20 cellular contexts compared by ENCODE assay signal in the genomic region with DNA sequence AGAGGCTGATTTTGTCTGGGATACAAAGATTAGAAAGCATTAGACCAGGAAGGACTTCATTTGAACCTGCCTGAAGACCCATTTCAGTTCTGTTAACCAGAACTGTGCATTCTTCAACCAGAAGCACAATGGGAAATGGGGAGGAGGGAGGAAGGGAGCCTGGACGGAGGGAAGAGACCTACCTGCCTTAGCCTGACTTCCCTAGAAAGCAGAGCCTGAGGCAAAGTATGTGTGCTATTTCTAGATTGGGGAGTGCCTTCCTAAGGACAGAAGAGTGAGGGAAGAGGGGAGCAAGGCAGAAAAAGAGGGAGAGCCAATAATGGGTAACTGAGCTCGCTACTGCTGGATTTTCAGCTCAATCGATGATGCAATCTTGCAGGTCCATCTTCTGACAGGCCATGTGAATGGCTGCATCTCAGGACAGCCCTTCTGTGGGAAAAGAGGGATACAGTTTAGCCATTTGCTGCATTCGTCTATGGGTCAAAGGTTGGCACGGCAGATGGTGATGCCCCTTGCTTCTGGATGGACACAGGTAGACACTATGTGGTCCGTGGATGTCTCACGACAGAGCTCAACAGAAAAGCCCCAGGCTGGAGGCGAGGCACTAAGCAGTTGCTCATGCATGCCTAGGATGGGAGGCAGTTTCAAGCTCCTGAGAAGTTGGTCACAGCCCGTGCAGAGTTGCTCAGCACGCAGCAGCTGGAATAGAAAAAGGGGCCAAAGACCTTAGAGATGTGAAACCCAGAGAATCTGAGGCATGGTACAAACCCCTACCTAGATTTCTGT.
A peak's percentile ranks its signal among the peaks of the same experiment; 100 is the strongest.
DNase-seq lines count a peak whose midpoint lies in the region; ATAC-seq, FAIRE-seq and TF ChIP-seq lines count a peak whose summit lies in the region.
"Had no signal": no experiment of that assay in that cellular context is flagged by ENCODE, and none has a peak within 500 bp of the region (broad histone marks: within the 10 kb centered on the region; RNA-seq: fewer than 3 reads in every experiment).

No MANE protein-coding gene starts in this region.

- no CpG with 5 or more reads among the region's 10 CpGs for WGBS in H9 (ENCODE audit: extremely low coverage, insufficient read length, low lambda C conversion rate)
- WGBS in H1 (ENCODE audit: extremely low coverage in 1 of 2, insufficient coverage in 1 of 2, insufficient read length in 1 of 2, insufficient replicate concordance in 2 of 2, low coverage in 1 of 2, low lambda C conversion rate in 2 of 2, missing lambda C conversion rate in 1 of 2), 2 experiments, result 95% methylated on average over 10 of the region's 10 CpGs; no CpG with 5 or more reads in 1 of the 2 experiments
- WGBS in SK-N-SH (ENCODE audit: low lambda C conversion rate), result 82% methylated on average over 8 of the region's 10 CpGs

- H2AFZ ChIP-seq in H9 (ENCODE audit: low read length), result no peak overlapping the region
- peak overlapping the region; percentile 72; the same call in 1 of the 2 replicates for H2AFZ ChIP-seq in H1 (ENCODE audit: low read length)
- no peak overlapping the region for H2AFZ ChIP-seq in neural progenitor cell (replicated peaks)
- H2AFZ ChIP-seq in SK-N-SH (ENCODE audit: low read depth), result no peak overlapping the region

- POLR2A ChIA-PET in H1 (lab: Charles Lee; ENCODE audit: partially characterized antibody) (interaction anchor here (1.4 kb wide), 1 partner anchor 26 kb away, joined by 3 read pairs; no protein-coding TSS in a partner anchor), SK-N-SH (lab: Yijun Ruan, JAX) (no interaction called here)

- H2BK15ac ChIP-seq in H9 (ENCODE audit: low read depth, low read length) (no peak overlapping the region), H1 (ENCODE audit: low read length) (peak overlapping the region; percentile 48; the same call in 1 of the 2 replicates)

- no peak overlapping the region for H3K4me3 Mint-ChIP-seq in H9
- H3K4me3 Mint-ChIP-seq in neural progenitor cell, result no peak overlapping the region
- H3K4me3 Mint-ChIP-seq: CD8-positive, alpha-beta T cell had no signal

- H3K4me1 Mint-ChIP-seq in H9 (peaks cover 11 to 15% of the 10 kb centered on the region in 2 experiments), neural progenitor cell (peaks cover 13% of the 10 kb centered on the region)

- peak; percentile 23 for DNase-seq in ELF-1 (ENCODE audit: low read depth, low spot score)
- DNase-seq in H9, result no peak
- DNase-seq in H1 (ENCODE audit: low read depth in 1 of 2, low spot score in 2 of 2), result no peak
- DNase-seq in neural progenitor cell (ENCODE audit: low spot score), result no peak
- no peak for DNase-seq in SK-N-SH
- no peak for DNase-seq in HCEC 1CT
- DNase-seq: BE2C; CD8-positive, alpha-beta T cell; COR-L47; DMS153; DMS79 treated with DMSO at 0.1 percent for 48 hours; EL; GDM1; KG1 had no signal

- no peak overlapping the region for H2BK20ac ChIP-seq in H9 (ENCODE audit: low read depth, low read length, poor library complexity, severe bottlenecking)
- peak overlapping the region; percentile 51; the same call in 1 of the 2 replicates for H2BK20ac ChIP-seq in H1 (ENCODE audit: low read length)

- H3K36me3 ChIP-seq in H1 (ENCODE audit: control insufficient read depth in 2 of 4, insufficient read depth in 4 of 4, low read length in 3 of 4) (no peaks in the 10 kb centered on the region), neural progenitor cell (no peaks in the 10 kb centered on the region), SK-N-SH (replicated peaks in 1 of 2; ENCODE audit: control insufficient read depth in 1 of 2, insufficient read depth in 2 of 2, low read length in 1 of 2) (no peaks in the 10 kb centered on the region)
- H3K36me3 ChIP-seq: BE2C had no signal

- H2BK12ac ChIP-seq in H9 (ENCODE audit: insufficient read length, low read depth, low read length) (no peak overlapping the region), H1 (ENCODE audit: low read depth, low read length) (peak overlapping the region; percentile 91)

- no peak overlapping the region; a peak in 1 of 7 replicates for H3K27ac Mint-ChIP-seq in H9
- peak overlapping the region; percentile 3 for H3K27ac Mint-ChIP-seq in neural progenitor cell
- H3K27ac Mint-ChIP-seq: CD8-positive, alpha-beta T cell had no signal

- H4K91ac ChIP-seq in H9 (ENCODE audit: insufficient read length, low read depth, low read length), result no peak overlapping the region
- H4K91ac ChIP-seq in H1 (replicated peaks; ENCODE audit: insufficient read length, low read length), result no peak overlapping the region

- no peak for ATAC-seq in HG03378 (IDR thresholded peaks at IDR 0.05; ENCODE audit: unreplicated experiment)
- ATAC-seq: A549; CD8-positive, alpha-beta T cell had no signal

- H2BK120ac ChIP-seq in H9 (ENCODE audit: low read depth, low read length, poor library complexity, severe bottlenecking) (no peak overlapping the region), H1 (replicated peaks; ENCODE audit: low read depth, low read length) (no peak overlapping the region)

- H3K9me2 ChIP-seq in SK-N-SH, result no peaks in the 10 kb centered on the region

- H3K4me3 ChIP-seq in H1 (ENCODE audit: extremely low read depth in 1 of 4, insufficient read depth in 2 of 4, low read depth in 3 of 4, low read length in 4 of 4), result no peak overlapping the region
- no peak overlapping the region for H3K4me3 ChIP-seq in neural progenitor cell
- no peak overlapping the region for H3K4me3 ChIP-seq in SK-N-SH (ENCODE audit: low read depth in 2 of 2, low read length in 1 of 2)
- H3K4me3 ChIP-seq: A549 had no signal

- H3K27me3 ChIP-seq in H9 (ENCODE audit: insufficient read depth, low read length) (no peaks in the 10 kb centered on the region), H1 (replicated peaks in 1 of 4; ENCODE audit: control insufficient read depth in 3 of 4, extremely low read depth in 1 of 4, insufficient read depth in 3 of 4, low read length in 3 of 4) (no peaks in the 10 kb centered on the region), neural progenitor cell (no peaks in the 10 kb centered on the region), SK-N-SH (ENCODE audit: insufficient read depth) (no peaks in the 10 kb centered on the region; the same call in 1 of the 2 replicates)
- H3K27me3 ChIP-seq: BE2C had no signal

- no peak overlapping the region for H4K8ac ChIP-seq in H9 (replicated peaks; ENCODE audit: insufficient read length, low read depth, low read length)
- H4K8ac ChIP-seq in H1 (ENCODE audit: extremely low read depth, insufficient read depth, low read length), result no peak overlapping the region

- FAIRE-seq in H1 (lab: Jason Lieb, UNC), result no peak
- FAIRE-seq: A549, D721Med, GM12892, HTR-8/SVneo had no signal

- H3K23ac ChIP-seq in H9 (ENCODE audit: insufficient read length, low read depth, low read length) (no peak overlapping the region), H1 (ENCODE audit: insufficient read length) (no peak overlapping the region)

- no peaks in the 10 kb centered on the region for H3K23me2 ChIP-seq in H9 (ENCODE audit: insufficient read length, low read depth, low read length, poor library complexity, severe bottlenecking)
- H3K23me2 ChIP-seq in H1 (ENCODE audit: low read depth, low read length), result peaks cover 4% of the 10 kb centered on the region; the same call in 1 of the 2 replicates

- no peaks in the 10 kb centered on the region for H3K9me3 ChIP-seq in H9 (ENCODE audit: control insufficient read depth, low read depth, low read length)
- H3K9me3 ChIP-seq in H1 (ENCODE audit: insufficient read depth in 2 of 2, low read depth in 1 of 2, low read length in 1 of 2), result no peaks in the 10 kb centered on the region
- no peaks in the 10 kb centered on the region for H3K9me3 ChIP-seq in neural progenitor cell (ENCODE audit: low read depth)
- no peaks in the 10 kb centered on the region for H3K9me3 ChIP-seq in SK-N-SH
- H3K9me3 ChIP-seq: A549, BE2C had no signal

- no peak for TF ChIP-seq POLR2A in H1 (IDR thresholded peaks at IDR 0.05; ENCODE audit: control extremely low read depth in 1 of 2, low read depth in 2 of 2, low read length in 2 of 2)

- H3F3A ChIP-seq in neural progenitor cell (ENCODE audit: low read depth) (no peaks in the 10 kb centered on the region), SK-N-SH (replicated peaks; ENCODE audit: insufficient read depth) (peaks cover 7% of the 10 kb centered on the region)

- no peak overlapping the region for H3K18ac ChIP-seq in H9 (ENCODE audit: insufficient read length, low read depth, low read length)
- peak overlapping the region; percentile 13; the same call in 1 of the 2 replicates for H3K18ac ChIP-seq in H1 (ENCODE audit: extremely low read depth, low read length)

- CTCF ChIA-PET in H1 (lab: Charles Lee; ENCODE audit: partially characterized antibody), result interaction anchor here (0.9 to 1.1 kb wide), 3 partner anchors 57 to 159 kb away, joined by 3 to 4 read pairs (median 3); no protein-coding TSS in a partner anchor
- CTCF ChIA-PET in SK-N-SH (lab: Yijun Ruan, JAX), result no interaction called here

- peak overlapping the region; percentile 50; the same call in 1 of the 2 replicates for H3K14ac ChIP-seq in H9 (ENCODE audit: insufficient read depth, low read length)
- H3K14ac ChIP-seq in H1 (ENCODE audit: insufficient read length), result no peak overlapping the region

- H3K4me1 ChIP-seq in H9 (ENCODE audit: insufficient read depth, low read length) (no peaks in the 10 kb centered on the region; the same call in 1 of the 2 replicates), H1 (replicated peaks in 1 of 4; ENCODE audit: control insufficient read depth in 3 of 4, insufficient read depth in 4 of 4, low read length in 3 of 4) (peaks cover 0 to 4% (median 2%) of the 10 kb centered on the region in 4 experiments; a peak in 2 of 7 replicates), neural progenitor cell (peaks cover 3% of the 10 kb centered on the region), SK-N-SH (ENCODE audit: control insufficient read depth in 1 of 2, insufficient read depth in 2 of 2, low read depth in 1 of 2, low read length in 1 of 2) (peaks cover 12 to 16% of the 10 kb centered on the region in 2 experiments; a peak in 3 of 4 replicates)

- no peak for TF ChIP-seq EP300 in H1 (IDR thresholded peaks at IDR 0.05; ENCODE audit: borderline replicate concordance in 1 of 2, low read depth in 2 of 2, low read length in 2 of 2)
- no peak for TF ChIP-seq EP300 in SK-N-SH (IDR thresholded peaks at IDR 0.05; ENCODE audit: borderline replicate concordance in 1 of 2, low read depth in 1 of 2, low read length in 1 of 2)

- H3K9me3 Mint-ChIP-seq in H9 (no peaks in the 10 kb centered on the region; a peak in 1 of 5 replicates), neural progenitor cell (peaks cover 4% of the 10 kb centered on the region)
- H3K9me3 Mint-ChIP-seq: CD8-positive, alpha-beta T cell had no signal

- H3K79me2 ChIP-seq in H9 (ENCODE audit: insufficient read depth, low read length), result no peaks in the 10 kb centered on the region
- no peaks in the 10 kb centered on the region for H3K79me2 ChIP-seq in H1 (ENCODE audit: control insufficient read depth in 1 of 2, insufficient read depth in 2 of 2, low read length in 2 of 2)
- H3K79me2 ChIP-seq in neural progenitor cell (ENCODE audit: low read depth), result no peaks in the 10 kb centered on the region
- no peaks in the 10 kb centered on the region for H3K79me2 ChIP-seq in SK-N-SH (ENCODE audit: insufficient read depth)

- no peak overlapping the region for H3T11ph ChIP-seq in H9 (ENCODE audit: low read length)

- H3K4ac ChIP-seq in H9 (ENCODE audit: low read depth, low read length), result no peak overlapping the region
- H3K4ac ChIP-seq in H1 (replicated peaks; ENCODE audit: insufficient read length, low read depth, low read length), result no peak overlapping the region

- no peak overlapping the region for H3K27ac ChIP-seq in H9 (ENCODE audit: insufficient read length, low read depth, low read length)
- no peak overlapping the region for H3K27ac ChIP-seq in H1 (ENCODE audit: low read depth, low read length)
- no peak overlapping the region for H3K27ac ChIP-seq in neural progenitor cell
- H3K27ac ChIP-seq in SK-N-SH (ENCODE audit: low read depth in 2 of 2, low read length in 1 of 2), result no peak overlapping the region
- H3K27ac ChIP-seq: A549, C4-2B had no signal

- no peak overlapping the region for H3K9ac ChIP-seq in H9 (ENCODE audit: extremely low read depth, insufficient read length, low read length)
- H3K9ac ChIP-seq in H1 (replicated peaks in 1 of 4; ENCODE audit: extremely low read depth in 1 of 4, low read depth in 3 of 4, low read length in 3 of 4), result no peak overlapping the region
- no peak overlapping the region for H3K9ac ChIP-seq in neural progenitor cell
- H3K9ac ChIP-seq in SK-N-SH, result no peak overlapping the region

- H3K79me1 ChIP-seq in H9 (ENCODE audit: insufficient read depth, low read depth, low read length, poor library complexity, severe bottlenecking), result no peaks in the 10 kb centered on the region
- H3K79me1 ChIP-seq in H1 (ENCODE audit: low read depth, low read length), result no peaks in the 10 kb centered on the region

- H4K5ac ChIP-seq in H9 (ENCODE audit: insufficient read length, low read depth, low read length) (no peak overlapping the region), H1 (ENCODE audit: insufficient read length, low read depth, low read length) (no peak overlapping the region)

- H3K27me3 Mint-ChIP-seq in H9 (ENCODE audit: low read depth) (peaks cover 6% of the 10 kb centered on the region), neural progenitor cell (ENCODE audit: insufficient read depth, low read depth) (peaks cover 4% of the 10 kb centered on the region)

- H4K20me1 ChIP-seq in H9 (ENCODE audit: control insufficient read depth, insufficient read depth, insufficient read length), result no peaks in the 10 kb centered on the region
- peaks cover 0 to 2% of the 10 kb centered on the region in 2 experiments for H4K20me1 ChIP-seq in H1 (replicated peaks in 1 of 2; ENCODE audit: control insufficient read depth in 1 of 2, insufficient read depth in 2 of 2, low read length in 2 of 2)
- H4K20me1 ChIP-seq in neural progenitor cell (ENCODE audit: low read depth), result no peaks in the 10 kb centered on the region
- H4K20me1 ChIP-seq in SK-N-SH (ENCODE audit: insufficient read depth), result no peaks in the 10 kb centered on the region

- no peak overlapping the region for H2AK5ac ChIP-seq in H9 (ENCODE audit: insufficient read length, low read length)
- H2AK5ac ChIP-seq in H1 (ENCODE audit: low read depth, low read length), result no peak overlapping the region

- H3K56ac ChIP-seq in H9 (ENCODE audit: insufficient read length, low read depth, low read length), result no peak overlapping the region
- no peak overlapping the region for H3K56ac ChIP-seq in H1 (replicated peaks; ENCODE audit: insufficient read length, low read depth, low read length)

- no peak overlapping the region for H2BK5ac ChIP-seq in H9 (ENCODE audit: insufficient read length, low read length)
- H2BK5ac ChIP-seq in H1 (ENCODE audit: low read depth, low read length), result no peak overlapping the region; the same call in 1 of the 2 replicates

- H3K36me3 Mint-ChIP-seq in H9 (ENCODE audit: insufficient read depth in 1 of 3, low read depth in 3 of 3) (peaks cover 0 to 1% (median 0%) of the 10 kb centered on the region in 3 experiments; a peak in 2 of 7 replicates), neural progenitor cell (peaks cover 2% of the 10 kb centered on the region)
- H3K36me3 Mint-ChIP-seq: CD8-positive, alpha-beta T cell had no signal

- TF ChIP-seq RAD21 in H1 (IDR thresholded peaks at IDR 0.05 in 1 of 2, conservative IDR thresholded peaks at IDR 0.05 in 1 of 2; ENCODE audit: low read depth in 2 of 2, low read length in 2 of 2) (no peak), SK-N-SH (IDR thresholded peaks at IDR 0.05; ENCODE audit: low read length) (no peak)

- H3K4me2 ChIP-seq in H9 (ENCODE audit: insufficient read depth, insufficient read length, low read length), result no peak overlapping the region
- H3K4me2 ChIP-seq in H1 (ENCODE audit: insufficient read depth in 1 of 2, low read depth in 2 of 2, low read length in 2 of 2), result no peak overlapping the region
- no peak overlapping the region for H3K4me2 ChIP-seq in neural progenitor cell
- no peak overlapping the region for H3K4me2 ChIP-seq in SK-N-SH
- H3K4me2 ChIP-seq: A549 had no signal

- no peak for TF ChIP-seq CTCF in H9 (conservative IDR thresholded peaks at IDR 0.05)
- no peak for TF ChIP-seq CTCF in H1 (IDR thresholded peaks at IDR 0.05; ENCODE audit: control extremely low read depth in 1 of 3, insufficient read depth in 1 of 3, low read depth in 1 of 3, low read length in 3 of 3)
- TF ChIP-seq CTCF in neural progenitor cell (IDR thresholded peaks at IDR 0.05), result no peak
- TF ChIP-seq CTCF in SK-N-SH (IDR thresholded peaks at IDR 0.05), result no peak
